ENCODE assay signal across 9 cellular contexts in the genomic region with DNA sequence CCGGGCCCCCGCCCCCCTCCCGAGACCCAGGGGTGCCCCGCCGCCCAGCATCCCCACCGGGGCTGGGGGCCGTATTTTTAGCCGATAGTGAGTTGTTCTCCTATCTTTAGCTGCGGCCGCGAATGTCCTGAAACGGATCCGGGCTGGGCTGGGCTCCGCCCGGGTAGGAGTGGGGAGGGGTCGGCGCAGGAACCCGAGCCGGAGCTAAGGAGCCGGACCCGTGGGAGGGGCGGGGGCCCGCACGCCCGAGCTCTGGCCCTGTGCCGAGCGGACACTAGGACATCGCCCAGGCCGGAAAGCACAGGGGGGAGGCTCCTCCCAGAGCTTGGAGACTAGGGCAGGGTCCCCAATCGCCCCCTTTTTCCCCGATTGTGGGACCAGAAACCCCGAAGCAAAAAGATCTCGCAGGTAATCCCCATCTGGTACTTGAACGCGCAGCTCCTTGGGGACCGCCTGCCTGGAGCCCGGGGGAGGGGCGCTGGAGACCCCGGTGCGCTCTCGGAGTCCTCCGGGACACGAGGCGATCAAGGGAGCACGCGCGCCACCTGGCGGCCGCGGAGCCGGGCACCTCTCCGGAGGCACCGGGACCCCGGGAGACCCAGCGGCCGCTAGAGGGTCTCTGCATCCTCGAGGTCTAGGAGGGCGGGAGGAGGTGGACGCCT. TPM values are rescaled to one million over a fixed set of nuclear protein-coding genes. Genes with fewer than 3 reads are reported as not detected.
A peak's percentile ranks its signal among the peaks of the same experiment; 100 is the strongest.
DNase-seq lines count a peak whose midpoint lies in the region; ATAC-seq and TF ChIP-seq lines count a peak whose summit lies in the region.
"Had no signal": no experiment of that assay in that cellular context is flagged by ENCODE, and none has a peak within 500 bp of the region (broad histone marks: within the 10 kb centered on the region; RNA-seq: fewer than 3 reads in every experiment).

No MANE protein-coding gene starts in this region.

- no peaks in the 10 kb centered on the region for H3K9me3 Mint-ChIP-seq in activated CD8-positive, alpha-beta T cell treated with anti-CD3 and anti-CD28 coated beads, Interleukin-2, amount 10 ng/mL, durations not matched to agents 7 days and 5 days (ENCODE audit: insufficient read depth)

- H3K4me1 Mint-ChIP-seq in activated CD8-positive, alpha-beta T cell treated with anti-CD3 and anti-CD28 coated beads, Interleukin-2, amount 10 ng/mL, durations not matched to agents 7 days and 5 days (ENCODE audit: low read depth) = peaks cover 8% of the 10 kb centered on the region

- H3K27ac ChIP-seq in DND-41 (ENCODE audit: low read length) (0 out of 2 replicates have a peak overlapping the region, but pooled peaks have one; percentile 8), lower lobe of right lung (peak overlapping the region; percentile 91)

- POLR2A ChIA-PET in activated CD8-positive, alpha-beta T cell treated with anti-CD3 and anti-CD28 coated beads, Interleukin-2, amount 10 ng/mL, durations not matched to agents 7 days and 5 days (lab: Charles Lee) = interaction anchor here (0.7 to 1.3 kb wide), 6 partner anchors 18 to 193 kb away, joined by 3 to 4 read pairs (median 3); a partner anchor contains a TSS

- peak overlapping the region; percentile 71 to 97 for H3K4me3 ChIP-seq in DND-41 (ENCODE audit: low read depth in 1 of 2, low read length in 2 of 2)
- H3K4me3 ChIP-seq in lower lobe of right lung = peak overlapping the region; percentile 100

- H3K9me3 ChIP-seq in DND-41 (ENCODE audit: insufficient read depth, low read length, severe bottlenecking) (no peaks in the 10 kb centered on the region), lower lobe of right lung (no peaks in the 10 kb centered on the region)

- ATAC-seq in DND-41 (ENCODE audit: insufficient read depth, low read depth) (peak; percentile 78), HG03039 (IDR thresholded peaks at IDR 0.05; ENCODE audit: unreplicated experiment) (peak; percentile 43), lower lobe of right lung (peak; percentile 81 to 82), HG03280 (IDR thresholded peaks at IDR 0.05; ENCODE audit: unreplicated experiment) (no peak)
- peak; percentile 70 for ATAC-seq in activated CD8-positive, alpha-beta T cell treated with anti-CD3 and anti-CD28 coated beads, Interleukin-2, amount 10 ng/mL, durations not matched to agents 7 days and 5 days

- intact Hi-C loops in lower lobe of right lung (cut with DNase I) = loop anchor here (5.0 kb wide), 1 partner anchor 38 kb away; no protein-coding TSS in a partner anchor

- H3K4me2 ChIP-seq in DND-41 (ENCODE audit: insufficient read depth, low read length) = peak overlapping the region; percentile 100

- no peak overlapping the region for H3K27ac Mint-ChIP-seq in activated CD8-positive, alpha-beta T cell treated with anti-CD3 and anti-CD28 coated beads, Interleukin-2, amount 10 ng/mL, durations not matched to agents 7 days and 5 days

- peaks cover 16% of the 10 kb centered on the region for H3K27me3 Mint-ChIP-seq in activated CD8-positive, alpha-beta T cell treated with anti-CD3 and anti-CD28 coated beads, Interleukin-2, amount 10 ng/mL, durations not matched to agents 7 days and 5 days (ENCODE audit: low read depth)

- no peaks in the 10 kb centered on the region for H3K36me3 ChIP-seq in DND-41 (ENCODE audit: insufficient read depth, low read length)
- H3K36me3 ChIP-seq in lower lobe of right lung = peaks cover under 1% of the 10 kb centered on the region

- H4K20me1 ChIP-seq in DND-41 (ENCODE audit: insufficient read depth, low read length) = peaks cover 2% of the 10 kb centered on the region; the same call in 1 of the 2 replicates

- H3K9ac ChIP-seq in DND-41 (ENCODE audit: low read depth, low read length) = peak overlapping the region; percentile 61

- DNase-seq in DND-41 (peak; percentile 86), NCI-H748 (lab: John Stamatoyannopoulos, UW; ENCODE audit: unreplicated experiment) (peak; percentile 80), ecto neural progenitor cell (ENCODE audit: low spot score) (peak; percentile 96), lower lobe of right lung (peak; percentile 87)
- peak; percentile 83 for DNase-seq in activated CD8-positive, alpha-beta T cell treated with anti-CD3 and anti-CD28 coated beads, Interleukin-2, amount 10 ng/mL, durations not matched to agents 7 days and 5 days
- DNase-seq in stimulated activated CD4-positive, alpha-beta T cell treated with anti-CD3 and anti-CD28 coated beads, TNF-alpha, amount 100 ng/mL, for 4 hours (ENCODE audit: low read depth in 3 of 3) = peak; percentile 65 to 81 (median 71)

- H3K36me3 Mint-ChIP-seq in activated CD8-positive, alpha-beta T cell treated with anti-CD3 and anti-CD28 coated beads, Interleukin-2, amount 10 ng/mL, durations not matched to agents 7 days and 5 days (ENCODE audit: low read depth) = no peaks in the 10 kb centered on the region

- CTCF ChIA-PET in activated CD8-positive, alpha-beta T cell treated with anti-CD3 and anti-CD28 coated beads, Interleukin-2, amount 10 ng/mL, durations not matched to agents 7 days and 5 days (lab: Charles Lee) = interaction anchor here (0.7 to 12.3 kb wide), 36 partner anchors 9 to 575 kb away, joined by 3 to 215 read pairs (median 6); a partner anchor contains a TSS

- H3K27me3 ChIP-seq in DND-41 (ENCODE audit: insufficient read depth, low read length, poor library complexity) (no peaks in the 10 kb centered on the region), lower lobe of right lung (ENCODE audit: low read depth) (no peaks in the 10 kb centered on the region)

- H3K4me1 ChIP-seq in DND-41 (ENCODE audit: insufficient read depth, low read length) (peaks cover 22% of the 10 kb centered on the region), lower lobe of right lung (peaks cover 72% of the 10 kb centered on the region)

- H3K4me3 Mint-ChIP-seq in activated CD8-positive, alpha-beta T cell treated with anti-CD3 and anti-CD28 coated beads, Interleukin-2, amount 10 ng/mL, durations not matched to agents 7 days and 5 days = peak overlapping the region; percentile 71

- H2AFZ ChIP-seq in DND-41 (ENCODE audit: low read depth, low read length) = peak overlapping the region; percentile 93

- TF ChIP-seq CTCF in DND-41 (IDR thresholded peaks at IDR 0.05; ENCODE audit: borderline replicate concordance, extremely low read depth, low read length, poor library complexity, severe bottlenecking) (peak; percentile 96), lower lobe of right lung (IDR thresholded peaks at IDR 0.05) (peak; percentile 99)

- no peaks in the 10 kb centered on the region for H3K79me2 ChIP-seq in DND-41 (ENCODE audit: insufficient read depth, low read length)

RNA-seq across cellular contexts. Expression of a gene that starts 0.7 kb away (rescaled TPM):
- total RNA-seq in activated CD8-positive, alpha-beta T cell treated with anti-CD3 and anti-CD28 coated beads, Interleukin-2, amount 10 ng/mL, durations not matched to agents 7 days and 5 days = 1 to 10 TPM in 1 of 2 experiments, under 1 TPM in 1; 0.29 to 1.2 TPM
- 17.0 TPM for total RNA-seq in lower lobe of right lung

RNA-seq across cellular contexts. Expression of a gene that starts 18.3 kb away (rescaled TPM):
- total RNA-seq in activated CD8-positive, alpha-beta T cell treated with anti-CD3 and anti-CD28 coated beads, Interleukin-2, amount 10 ng/mL, durations not matched to agents 7 days and 5 days = 10 to 100 TPM; 56.3 to 56.9 TPM
- total RNA-seq in lower lobe of right lung = 45.8 TPM

RNA-seq across cellular contexts. Expression of a gene that starts 39.2 kb away (rescaled TPM):
- total RNA-seq in activated CD8-positive, alpha-beta T cell treated with anti-CD3 and anti-CD28 coated beads, Interleukin-2, amount 10 ng/mL, durations not matched to agents 7 days and 5 days = 1 to 10 TPM; 1.1 to 1.4 TPM
- 0.18 TPM for total RNA-seq in lower lobe of right lung
- total RNA-seq: subcutaneous adipose tissue had no signal

RNA-seq across cellular contexts. Expression of a gene that starts 53.6 kb away (rescaled TPM):
- 10 to 100 TPM; 63.6 to 76.1 TPM for total RNA-seq in activated CD8-positive, alpha-beta T cell treated with anti-CD3 and anti-CD28 coated beads, Interleukin-2, amount 10 ng/mL, durations not matched to agents 7 days and 5 days
- total RNA-seq in lower lobe of right lung = 8.7 TPM
